ENCODE assay signal across 9 cellular contexts in genomic region chr16:71537643-71538042, GRCh38. TPM values are rescaled to one million over a fixed set of nuclear protein-coding genes. Genes with fewer than 3 reads are reported as not detected.
DNase-seq lines count a peak whose midpoint lies in the region; TF ChIP-seq lines count a peak whose summit lies in the region.
"Had no signal": no experiment of that assay in that cellular context is flagged by ENCODE, and none has a peak within 500 bp of the region (broad histone marks: within the 10 kb centered on the region; RNA-seq: fewer than 3 reads in every experiment).

No MANE protein-coding gene starts in this region.

- DNase-seq in NCI-H1105 treated with DMSO at 0.1 percent for 48 hours (lab: John Stamatoyannopoulos, UW) (peak; percentile 7), NCI-H1105 (lab: John Stamatoyannopoulos, UW) (no peak), H9 (peak; percentile 62), NCI-H2171 treated with DMSO at 0.1 percent for 48 hours (lab: John Stamatoyannopoulos, UW) (peak; percentile 64), activated T-cell treated with anti-CD3 and anti-CD28 coated beads for 48 hours (ENCODE audit: low read depth) (peak; percentile 8), glomerular visceral epithelial cell (ENCODE audit: extremely low spot score) (peak; percentile 16)
- peak; percentile 5 to 35 (median 12) for DNase-seq in stimulated activated CD4-positive, alpha-beta T cell treated with anti-CD3 and anti-CD28 coated beads, Interleukin-12 subunit alpha, Interleukin-12 subunit beta, amount 100 ng/mL, for 48 hours (ENCODE audit: low read depth in 2 of 3, low spot score in 1 of 3)
- DNase-seq in effector CD8-positive, alpha-beta T cell (lab: John Stamatoyannopoulos, UW): no peak

- H4K91ac ChIP-seq in H9 (ENCODE audit: insufficient read length, low read depth, low read length): no peak overlapping the region

- no peak overlapping the region for H2BK20ac ChIP-seq in H9 (ENCODE audit: low read depth, low read length, poor library complexity, severe bottlenecking)

- no peak overlapping the region for H2AFZ ChIP-seq in H9 (ENCODE audit: low read length)

- no peaks in the 10 kb centered on the region for H3K79me1 ChIP-seq in H9 (ENCODE audit: insufficient read depth, low read depth, low read length, poor library complexity, severe bottlenecking)

- H3K4me1 ChIP-seq in H9 (ENCODE audit: insufficient read depth, low read length): no peaks in the 10 kb centered on the region

- H3K9me3 ChIP-seq in H9 (ENCODE audit: control insufficient read depth, low read depth, low read length): no peaks in the 10 kb centered on the region

- H2BK12ac ChIP-seq in H9 (ENCODE audit: insufficient read length, low read depth, low read length): no peak overlapping the region

- no peaks in the 10 kb centered on the region for H4K20me1 ChIP-seq in H9 (ENCODE audit: control insufficient read depth, insufficient read depth, insufficient read length)

- H3T11ph ChIP-seq in H9 (ENCODE audit: low read length): no peak overlapping the region

- WGBS in H9 (ENCODE audit: extremely low coverage, insufficient read length, low lambda C conversion rate): no CpG with 5 or more reads among the region's 6 CpGs

- peak overlapping the region in 1 of 3 experiments; percentile 62; a peak in 1 of 7 replicates for H3K27ac Mint-ChIP-seq in H9

- H3K27me3 Mint-ChIP-seq in H9 (ENCODE audit: low read depth): no peaks in the 10 kb centered on the region

- no peak overlapping the region for H3K23ac ChIP-seq in H9 (ENCODE audit: insufficient read length, low read depth, low read length)

- H2BK15ac ChIP-seq in H9 (ENCODE audit: low read depth, low read length): no peak overlapping the region

- no peak overlapping the region for H3K18ac ChIP-seq in H9 (ENCODE audit: insufficient read length, low read depth, low read length)

- no peak overlapping the region for H2BK120ac ChIP-seq in H9 (ENCODE audit: low read depth, low read length, poor library complexity, severe bottlenecking)

- H4K5ac ChIP-seq in H9 (ENCODE audit: insufficient read length, low read depth, low read length): no peak overlapping the region

- H3K27me3 ChIP-seq in H9 (ENCODE audit: insufficient read depth, low read length): no peaks in the 10 kb centered on the region

- peak; percentile 82 for TF ChIP-seq CTCF in H9 (conservative IDR thresholded peaks at IDR 0.05)

- H3K56ac ChIP-seq in H9 (ENCODE audit: insufficient read length, low read depth, low read length): no peak overlapping the region

- no peaks in the 10 kb centered on the region for H3K36me3 Mint-ChIP-seq in H9 (ENCODE audit: insufficient read depth in 1 of 3, low read depth in 3 of 3)

- no peak overlapping the region; a peak in 1 of 5 replicates for H3K4me3 Mint-ChIP-seq in H9

- H3K9ac ChIP-seq in H9 (ENCODE audit: extremely low read depth, insufficient read length, low read length): no peak overlapping the region

- no peak overlapping the region for H3K27ac ChIP-seq in H9 (ENCODE audit: insufficient read length, low read depth, low read length)

- H3K4me1 Mint-ChIP-seq in H9: peaks cover 2 to 4% of the 10 kb centered on the region in 2 experiments

- H3K4me2 ChIP-seq in H9 (ENCODE audit: insufficient read depth, insufficient read length, low read length): no peak overlapping the region

- no peak overlapping the region for H3K14ac ChIP-seq in H9 (ENCODE audit: insufficient read depth, low read length)

- H3K79me2 ChIP-seq in H9 (ENCODE audit: insufficient read depth, low read length): no peaks in the 10 kb centered on the region

- H4K8ac ChIP-seq in H9 (replicated peaks; ENCODE audit: insufficient read length, low read depth, low read length): no peak overlapping the region

- H3K4ac ChIP-seq in H9 (ENCODE audit: low read depth, low read length): no peak overlapping the region

- H3K23me2 ChIP-seq in H9 (ENCODE audit: insufficient read length, low read depth, low read length, poor library complexity, severe bottlenecking): no peaks in the 10 kb centered on the region

- H2BK5ac ChIP-seq in H9 (ENCODE audit: insufficient read length, low read length): no peak overlapping the region

- H2AK5ac ChIP-seq in H9 (ENCODE audit: insufficient read length, low read length): no peak overlapping the region

- H3K9me3 Mint-ChIP-seq in H9: no peaks in the 10 kb centered on the region

RNA-seq across cellular contexts. Expression of gene CHST4, which starts 11.4 kb away (rescaled TPM):
- 5.9 and 6.8 TPM in 2 replicates for total RNA-seq in H9 (2021)
- total RNA-seq: activated CD8-positive, alpha-beta memory T cell treated with anti-CD3 and anti-CD28 coated beads for 36 hours had no signal

RNA-seq across cellular contexts. Expression of gene TAT, which starts 39.2 kb away (rescaled TPM):
- 0.09 TPM in 1 of 2 replicates, not detected in the other for total RNA-seq in H9 (2021)
- total RNA-seq: activated CD8-positive, alpha-beta memory T cell treated with anti-CD3 and anti-CD28 coated beads for 36 hours had no signal

RNA-seq across cellular contexts. Expression of gene ZNF19, which starts 48.5 kb away (rescaled TPM):
- total RNA-seq in H9 (2021): 4.2 and 4.7 TPM in 2 replicates

Comparison
In these comparisons a context has a peak if more than half of its experiments do, and no peak if none do; other contexts are left out.
1. DNase-seq: peak in NCI-H1105 treated with DMSO at 0.1 percent for 48 hours (single experiment), H9 (single experiment), NCI-H2171 treated with DMSO at 0.1 percent for 48 hours (single experiment), activated T-cell treated with anti-CD3 and anti-CD28 coated beads for 48 hours (single experiment), glomerular visceral epithelial cell (single experiment) and stimulated activated CD4-positive, alpha-beta T cell treated with anti-CD3 and anti-CD28 coated beads, Interleukin-12 subunit alpha, Interleukin-12 subunit beta, amount 100 ng/mL, for 48 hours (3 of 3); none in NCI-H1105 (single experiment) and effector CD8-positive, alpha-beta T cell (single experiment).